8 cellular contexts compared by ENCODE assay signal in genomic region chr15:100601628-100602063, GRCh38. TPM values are rescaled to one million over a fixed set of nuclear protein-coding genes. Genes with fewer than 3 reads are reported as not detected.
DNase-seq lines count a peak whose midpoint lies in the region; ATAC-seq and TF ChIP-seq lines count a peak whose summit lies in the region.

No MANE protein-coding gene starts in this region.

- peak overlapping the region; percentile 74 to 95 (median 84) for H3K4me3 ChIP-seq in BLaER1 treated with 17β-estradiol and CSF1 and Interleukin-3, amounts not matched to agents 10 nM and 100 nM
- H3K4me3 ChIP-seq in OCI-LY7 (ENCODE audit: low read depth, low read length, poor library complexity, severe bottlenecking), result peak overlapping the region; percentile 87

- H3K9me2 ChIP-seq in OCI-LY7 (ENCODE audit: insufficient read depth, low read length), result no peaks in the 10 kb centered on the region

- peaks cover 0 to 10% (median under 1%) of the 10 kb centered on the region in 11 experiments; a peak in 7 of 22 replicates for H4K20me1 ChIP-seq in BLaER1 treated with 17β-estradiol and CSF1 and Interleukin-3, amounts not matched to agents 10 nM and 100 nM
- 0 out of 2 replicates have a peak, but pooled peaks cover 3% of the 10 kb centered on the region for H4K20me1 ChIP-seq in OCI-LY7 (ENCODE audit: insufficient read depth, low read length)

- peaks cover 31 to 59% (median 39%) of the 10 kb centered on the region in 10 experiments for H3K4me1 ChIP-seq in BLaER1 treated with 17β-estradiol and CSF1 and Interleukin-3, amounts not matched to agents 10 nM and 100 nM
- peaks cover 20% of the 10 kb centered on the region for H3K4me1 ChIP-seq in OCI-LY7 (ENCODE audit: insufficient read depth, low read length, poor library complexity, severe bottlenecking)

- H3K9me3 ChIP-seq in BLaER1 treated with 17β-estradiol and CSF1 and Interleukin-3, amounts not matched to agents 10 nM and 100 nM (replicated peaks in 1 of 11), result no peaks in the 10 kb centered on the region
- H3K9me3 ChIP-seq in OCI-LY7 (ENCODE audit: low read length), result no peaks in the 10 kb centered on the region

- H3K36me3 ChIP-seq in BLaER1 treated with 17β-estradiol and CSF1 and Interleukin-3, amounts not matched to agents 10 nM and 100 nM, result peaks cover 5 to 27% (median 20%) of the 10 kb centered on the region in 11 experiments; a peak in 19 of 22 replicates
- peaks cover 22% of the 10 kb centered on the region; the same call in 1 of the 2 replicates for H3K36me3 ChIP-seq in OCI-LY7 (ENCODE audit: insufficient read depth, low read length)

- peak overlapping the region; percentile 64 for H2AFZ ChIP-seq in OCI-LY7 (ENCODE audit: low read length)

- CTCF ChIA-PET in OCI-LY7 (lab: Charles Lee; ENCODE audit: unreplicated experiment), result interaction anchor here (1.4 kb wide), 1 partner anchor 407 kb away, joined by 3 read pairs; no protein-coding TSS in a partner anchor

- no peaks in the 10 kb centered on the region for H3K27me3 ChIP-seq in BLaER1 treated with 17β-estradiol and CSF1 and Interleukin-3, amounts not matched to agents 10 nM and 100 nM

- H3K4me3 Mint-ChIP-seq in stimulated activated naive B cell treated with anti-CD40 and anti-IgM and Interleukin-4, amounts not matched to agents 10 μg/mL and 1 μg/mL and 100 μg/mL, for 72 hours, result no peak overlapping the region

- peaks cover 19 to 48% of the 10 kb centered on the region in 2 donors for H3K4me1 Mint-ChIP-seq in stimulated activated naive B cell treated with anti-CD40 and anti-IgM and Interleukin-4, amounts not matched to agents 10 μg/mL and 1 μg/mL and 100 μg/mL, for 72 hours

- H3K4me2 ChIP-seq in BLaER1 treated with 17β-estradiol and CSF1 and Interleukin-3, amounts not matched to agents 10 nM and 100 nM, result peak overlapping the region; percentile 83 to 95 (median 92)
- peak overlapping the region; percentile 89 for H3K4me2 ChIP-seq in OCI-LY7 (ENCODE audit: low read length)

- DNase-seq in OCI-LY7 (ENCODE audit: low spot score) (no peak), left cardiac atrium (no peak)
- DNase-seq in stimulated activated naive B cell treated with anti-CD40 and anti-IgM and Interleukin-4, amounts not matched to agents 10 μg/mL and 1 μg/mL and 100 μg/mL, for 72 hours, result no peak
- DNase-seq in activated effector memory CD4-positive, alpha-beta T cell treated with Interleukin-2 at 50 U/mL for 16 hours, result no peak
- DNase-seq in activated CD4-positive, CD25-positive, alpha-beta regulatory T cell (lab: John Stamatoyannopoulos, UW), result no peak
- no peak for DNase-seq in activated CD4-positive, alpha-beta T cell treated with anti-CD3 and anti-CD28 coated beads for 4 hours

- H3K27ac ChIP-seq in BLaER1 treated with 17β-estradiol and CSF1 and Interleukin-3, amounts not matched to agents 10 nM and 100 nM, result peak overlapping the region; percentile 51 to 85 (median 75)
- peak overlapping the region; percentile 31 for H3K27ac ChIP-seq in OCI-LY7 (ENCODE audit: low read depth, low read length, poor library complexity, severe bottlenecking)

- peaks cover 43% of the 10 kb centered on the region for H3K79me2 ChIP-seq in OCI-LY7 (ENCODE audit: insufficient read depth, low read depth, low read length)

- peaks cover 13 to 20% of the 10 kb centered on the region in 2 donors for H3K36me3 Mint-ChIP-seq in stimulated activated naive B cell treated with anti-CD40 and anti-IgM and Interleukin-4, amounts not matched to agents 10 μg/mL and 1 μg/mL and 100 μg/mL, for 72 hours

- ATAC-seq in GM21723 (IDR thresholded peaks at IDR 0.05; ENCODE audit: unreplicated experiment), result peak; percentile 22
- peak; percentile 16 to 43 for ATAC-seq in left cardiac atrium
- peak; percentile 19 to 20 for ATAC-seq in stimulated activated naive B cell treated with anti-CD40 and anti-IgM and Interleukin-4, amounts not matched to agents 10 μg/mL and 1 μg/mL and 100 μg/mL, for 72 hours (replicated peaks)

- BruUV-seq in OCI-LY7 (replicated peaks; lab: Mats Ljungman, UMichigan), result no TSS peak

- H3K9me3 Mint-ChIP-seq in stimulated activated naive B cell treated with anti-CD40 and anti-IgM and Interleukin-4, amounts not matched to agents 10 μg/mL and 1 μg/mL and 100 μg/mL, for 72 hours, result peaks cover 0 to 4% of the 10 kb centered on the region in 2 donors

- no peaks in the 10 kb centered on the region for H3K27me3 Mint-ChIP-seq in stimulated activated naive B cell treated with anti-CD40 and anti-IgM and Interleukin-4, amounts not matched to agents 10 μg/mL and 1 μg/mL and 100 μg/mL, for 72 hours

- no peak for TF ChIP-seq CTCF in OCI-LY7 (conservative IDR thresholded peaks at IDR 0.05; ENCODE audit: low read length)

- POLR2A ChIA-PET in OCI-LY7 (lab: Charles Lee), result interaction anchor here (0.6 kb wide), 1 partner anchor 11 kb away, joined by 3 read pairs; no protein-coding TSS in a partner anchor

- peak overlapping the region; percentile 77 to 90 (median 84) for H3K9ac ChIP-seq in BLaER1 treated with 17β-estradiol and CSF1 and Interleukin-3, amounts not matched to agents 10 nM and 100 nM

- no peak overlapping the region for H3K27ac Mint-ChIP-seq in stimulated activated naive B cell treated with anti-CD40 and anti-IgM and Interleukin-4, amounts not matched to agents 10 μg/mL and 1 μg/mL and 100 μg/mL, for 72 hours

- intact Hi-C loops in OCI-LY7 (cut with micrococcal nuclease; ENCODE audit: unreplicated experiment) (loop anchor here (5.0 kb wide), 2 partner anchors 691 to 1954 kb away; partner anchors contain the start of gene IGF1R), left cardiac atrium (cut with DNase I) (no loop called here)

RNA-seq across cellular contexts. Expression of gene LINS1, which starts 0.3 kb away (rescaled TPM):
- 6.6 and 7.5 TPM in 2 replicates for total RNA-seq in OCI-LY7 (2014; rRNA removed; shearing (Covaris generic))
- 14.3 and 15.7 TPM in 2 replicates for total RNA-seq in OCI-LY7 (2022)
- 10 to 100 TPM in 1 of 2 donors, 1 to 10 TPM in 1; 9.4 to 10.6 TPM for total RNA-seq in left cardiac atrium

RNA-seq across cellular contexts. Expression of gene ASB7, which starts 0.7 kb away (rescaled TPM):
- 10.9 and 13.1 TPM in 2 replicates for total RNA-seq in OCI-LY7 (2014; rRNA removed; shearing (Covaris generic))
- 15.2 and 17.4 TPM in 2 replicates for total RNA-seq in OCI-LY7 (2022)
- total RNA-seq in left cardiac atrium, result 1 to 10 TPM; 5.9 to 8.3 TPM
